Comparison of ENCODE assay signal across 26 cellular contexts in genomic region chr3:89628856-89629255, GRCh38.
"Had no signal": no experiment of that assay in that cellular context is flagged by ENCODE, and none has a peak within 500 bp of the region (broad histone marks: within the 10 kb centered on the region; RNA-seq: fewer than 3 reads in every experiment).

No MANE protein-coding gene starts in this region.

- H3K4me1 ChIP-seq: ascending aorta, body of pancreas had no signal

- H3K4me3 ChIP-seq: ascending aorta, body of pancreas, MG63 had no signal

- H3K27me3 ChIP-seq: ascending aorta, body of pancreas, MG63 had no signal

- H3K36me3 ChIP-seq: ascending aorta, MG63 had no signal

- FAIRE-seq: bronchial epithelial cell, TTC549 had no signal

- H3K27ac ChIP-seq: ascending aorta, body of pancreas had no signal

- H3K9me3 ChIP-seq: ascending aorta, body of pancreas, MG63 had no signal

- DNase-seq: activated B cell treated with CpG ODN at 0.5 μM for 24 hours; activated CD4-positive, alpha-beta memory T cell treated with anti-CD3 and anti-CD28 coated beads for 36 hours; activated CD4-positive, alpha-beta T cell treated with anti-CD3 and anti-CD28 coated beads for 1 hour; activated CD4-positive, alpha-beta T cell treated with anti-CD3 and anti-CD28 coated beads, Interleukin-2, amount 10 ng/mL, durations not matched to agents 24 days and 14 days; activated CD8-positive, alpha-beta memory T cell treated with anti-CD3 and anti-CD28 coated beads for 24 hours; activated effector memory CD4-positive, alpha-beta T cell treated with anti-CD3 and anti-CD28 coated beads, Interleukin-2, amount 50 U/mL, for 16 hours; activated naive CD4-positive, alpha-beta T cell treated with Interleukin-2 at 50 U/mL for 16 hours; activated naive CD8-positive, alpha-beta T cell treated with anti-CD3 and anti-CD28 coated beads, Interleukin-2, amount 50 U/mL, for 24 hours; activated T-cell treated with anti-CD3 and anti-CD28 coated beads, Interleukin-2, amount 50 U/mL, for 4 hours; amniotic stem cell; central memory CD4-positive, alpha-beta T cell; MG63; MV-4-11; NCI-H1417 treated with DMSO at 0.1 percent for 48 hours; NCI-H1694; NCI-H2029; NCI-H2107; NCI-H510A treated with DMSO at 0.1 percent for 48 hours; SIG-M5; T-cell; T-helper 2 cell; T1000 had no signal
